ENCODE assay signal across 8 cellular contexts in genomic region chr3:15794303-15794771, GRCh38. TPM values are rescaled to one million over a fixed set of nuclear protein-coding genes. Genes with fewer than 3 reads are reported as not detected.
A peak's percentile ranks its signal among the peaks of the same experiment; 100 is the strongest.
DNase-seq lines count a peak whose midpoint lies in the region; ATAC-seq and TF ChIP-seq lines count a peak whose summit lies in the region.

No MANE protein-coding gene starts in this region.

- POLR2A ChIA-PET in Panc1 (lab: Charles Lee) (no interaction called here), Caco-2 (lab: Charles Lee) (no interaction called here)

- CTCF ChIA-PET in activated CD8-positive, alpha-beta memory T cell treated with anti-CD3 and anti-CD28 coated beads, Interleukin-2, amount 10 ng/mL, durations not matched to agents 7 days and 5 days (lab: Charles Lee) = interaction anchor here (1.0 to 3.5 kb wide), 4 partner anchors 9 to 164 kb away, joined by 3 to 12 read pairs (median 5); no protein-coding TSS in a partner anchor
- CTCF ChIA-PET in Panc1 (lab: Charles Lee) = no interaction called here
- CTCF ChIA-PET in Caco-2 (lab: Charles Lee) = no interaction called here

- H3K27me3 Mint-ChIP-seq in activated CD8-positive, alpha-beta memory T cell treated with anti-CD3 and anti-CD28 coated beads, Interleukin-2, amount 10 ng/mL, durations not matched to agents 7 days and 5 days = no peaks in the 10 kb centered on the region
- no peaks in the 10 kb centered on the region for H3K27me3 Mint-ChIP-seq in stimulated activated naive CD8-positive, alpha-beta T cell treated with anti-CD3 and anti-CD28 coated beads, Interleukin-15, Interleukin-2, amounts not matched to agents 100 ng/mL and 50 ng/mL, for 24 hours
- H3K27me3 Mint-ChIP-seq in Caco-2 (ENCODE audit: insufficient read depth, unreplicated experiment) = no peaks in the 10 kb centered on the region

- no peak for TF ChIP-seq POLR2A in erythroblast (IDR thresholded peaks at IDR 0.05; ENCODE audit: low read length)

- H3K36me3 Mint-ChIP-seq in activated CD8-positive, alpha-beta memory T cell treated with anti-CD3 and anti-CD28 coated beads, Interleukin-2, amount 10 ng/mL, durations not matched to agents 7 days and 5 days = peaks cover 52% of the 10 kb centered on the region
- H3K36me3 Mint-ChIP-seq in stimulated activated naive CD8-positive, alpha-beta T cell treated with anti-CD3 and anti-CD28 coated beads, Interleukin-15, Interleukin-2, amounts not matched to agents 100 ng/mL and 50 ng/mL, for 24 hours (ENCODE audit: low read depth) = peaks cover 39% of the 10 kb centered on the region
- H3K36me3 Mint-ChIP-seq in Caco-2 (ENCODE audit: insufficient read depth, unreplicated experiment) = peaks cover 6% of the 10 kb centered on the region

- in situ Hi-C loops in Panc1 (cut with HindIII; ENCODE audit: low pct_unique_long_range_greater_than_20kb, low sequenced_read_pairs) = no loop called here

- peak; percentile 60 for DNase-seq in activated CD8-positive, alpha-beta memory T cell treated with anti-CD3 and anti-CD28 coated beads, Interleukin-2, amount 10 ng/mL, durations not matched to agents 7 days and 5 days
- DNase-seq in activated CD8-positive, alpha-beta memory T cell treated with anti-CD3 and anti-CD28 coated beads for 24 hours = no peak
- DNase-seq in Panc1 (ENCODE audit: low read depth, low spot score) (no peak), erythroblast (lab: John Stamatoyannopoulos, UW) (peak; percentile 9), Caco-2 (no peak), Right ventricle myocardium superior (no peak)

- H3K4me3 Mint-ChIP-seq in activated CD8-positive, alpha-beta memory T cell treated with anti-CD3 and anti-CD28 coated beads, Interleukin-2, amount 10 ng/mL, durations not matched to agents 7 days and 5 days = peak overlapping the region; percentile 88
- H3K4me3 Mint-ChIP-seq in stimulated activated naive CD8-positive, alpha-beta T cell treated with anti-CD3 and anti-CD28 coated beads, Interleukin-15, Interleukin-2, amounts not matched to agents 100 ng/mL and 50 ng/mL, for 24 hours = peak overlapping the region; percentile 69
- H3K4me3 Mint-ChIP-seq in Caco-2 (ENCODE audit: unreplicated experiment) = no peak overlapping the region

- ATAC-seq in activated CD8-positive, alpha-beta memory T cell treated with anti-CD3 and anti-CD28 coated beads, Interleukin-2, amount 10 ng/mL, durations not matched to agents 7 days and 5 days = peak; percentile 35
- ATAC-seq in Panc1 (no peak), GM21447 (IDR thresholded peaks at IDR 0.05; ENCODE audit: unreplicated experiment) (no peak), Right ventricle myocardium superior (ENCODE audit: poor library complexity) (no peak)

- peaks cover 6% of the 10 kb centered on the region for H3K9me3 Mint-ChIP-seq in activated CD8-positive, alpha-beta memory T cell treated with anti-CD3 and anti-CD28 coated beads, Interleukin-2, amount 10 ng/mL, durations not matched to agents 7 days and 5 days (ENCODE audit: low read depth)
- no peaks in the 10 kb centered on the region for H3K9me3 Mint-ChIP-seq in stimulated activated naive CD8-positive, alpha-beta T cell treated with anti-CD3 and anti-CD28 coated beads, Interleukin-15, Interleukin-2, amounts not matched to agents 100 ng/mL and 50 ng/mL, for 24 hours
- peaks cover 10% of the 10 kb centered on the region for H3K9me3 Mint-ChIP-seq in Caco-2 (ENCODE audit: unreplicated experiment)

- TF ChIP-seq CTCF in Panc1 (IDR thresholded peaks at IDR 0.05) (no peak), Caco-2 (IDR thresholded peaks at IDR 0.05; ENCODE audit: insufficient read depth in 1 of 2, low read depth in 1 of 2, low read length in 1 of 2, severe bottlenecking in 1 of 2, unreplicated experiment in 1 of 2) (no peak)

- H3K4me1 ChIP-seq in Panc1 (ENCODE audit: control insufficient read depth, insufficient read depth, low read length) (peaks cover 12% of the 10 kb centered on the region; the same call in 1 of the 2 replicates), Caco-2 (peaks cover 9% of the 10 kb centered on the region)

- peak overlapping the region; percentile 50 to 80 for H3K4me3 ChIP-seq in Panc1 (ENCODE audit: low read depth in 2 of 2, low read length in 2 of 2)
- no peak overlapping the region for H3K4me3 ChIP-seq in Caco-2 (ENCODE audit: low read depth, low read length)

- H3K27ac ChIP-seq in Panc1 (ENCODE audit: low read length) = peak overlapping the region; percentile 98

- intact Hi-C loops in Panc1 (cut with micrococcal nuclease; ENCODE audit: unreplicated experiment) (no loop called here), Caco-2 (cut with micrococcal nuclease; ENCODE audit: unreplicated experiment) (no loop called here), Right ventricle myocardium superior (cut with DNase I) (no loop called here)

- H3K27me3 ChIP-seq in Panc1 (ENCODE audit: control insufficient read depth, insufficient read depth, low read length) (no peaks in the 10 kb centered on the region), Caco-2 (replicated peaks; ENCODE audit: control insufficient read depth, insufficient read depth, low read length) (no peaks in the 10 kb centered on the region)

- H3K27ac Mint-ChIP-seq in activated CD8-positive, alpha-beta memory T cell treated with anti-CD3 and anti-CD28 coated beads, Interleukin-2, amount 10 ng/mL, durations not matched to agents 7 days and 5 days = peak overlapping the region; percentile 98
- peak overlapping the region; percentile 89 for H3K27ac Mint-ChIP-seq in stimulated activated naive CD8-positive, alpha-beta T cell treated with anti-CD3 and anti-CD28 coated beads, Interleukin-15, Interleukin-2, amounts not matched to agents 100 ng/mL and 50 ng/mL, for 24 hours
- no peak overlapping the region for H3K27ac Mint-ChIP-seq in Caco-2 (ENCODE audit: unreplicated experiment)

- H3K36me3 ChIP-seq in Panc1 (ENCODE audit: control insufficient read depth, insufficient read depth, low read length) = peaks cover 4% of the 10 kb centered on the region; the same call in 1 of the 2 replicates
- H3K36me3 ChIP-seq in Caco-2 (ENCODE audit: control insufficient read depth, insufficient read depth, low read length) = no peaks in the 10 kb centered on the region

- BruUV-seq in Panc1 (replicated peaks; lab: Mats Ljungman, UMichigan) = no TSS peak
- BruUV-seq in Caco-2 (replicated peaks; lab: Mats Ljungman, UMichigan) = no TSS peak

- peaks cover 69% of the 10 kb centered on the region for H3K4me1 Mint-ChIP-seq in activated CD8-positive, alpha-beta memory T cell treated with anti-CD3 and anti-CD28 coated beads, Interleukin-2, amount 10 ng/mL, durations not matched to agents 7 days and 5 days
- peaks cover 86% of the 10 kb centered on the region for H3K4me1 Mint-ChIP-seq in stimulated activated naive CD8-positive, alpha-beta T cell treated with anti-CD3 and anti-CD28 coated beads, Interleukin-15, Interleukin-2, amounts not matched to agents 100 ng/mL and 50 ng/mL, for 24 hours (ENCODE audit: low read depth)
- peaks cover 16% of the 10 kb centered on the region for H3K4me1 Mint-ChIP-seq in Caco-2 (ENCODE audit: low read depth, unreplicated experiment)

- H3K9me3 ChIP-seq in Panc1 (ENCODE audit: control insufficient read depth, insufficient read depth, low read depth, low read length) (0 out of 2 replicates have a peak, but pooled peaks cover 3% of the 10 kb centered on the region), Caco-2 (no peaks in the 10 kb centered on the region)

RNA-seq across cellular contexts. Expression of gene ANKRD28, which starts 3.4 kb away (rescaled TPM):
- total RNA-seq in activated CD8-positive, alpha-beta memory T cell treated with anti-CD3 and anti-CD28 coated beads, Interleukin-2, amount 10 ng/mL, durations not matched to agents 7 days and 5 days = 10 to 100 TPM; 56.3 to 73.6 TPM
- total RNA-seq in Panc1 (2021; ENCODE audit: unreplicated experiment) = 89.3 TPM
- 35.0 TPM for polyA plus RNA-seq in Panc1 (2012; ENCODE audit: insufficient read length)
- 30.7 and 37.2 TPM in 2 replicates for total RNA-seq in Caco-2 (2022)
- 21.9 TPM for total RNA-seq in Right ventricle myocardium superior

Comparison
In these comparisons a context has a peak if more than half of its experiments do, and no peak if none do; other contexts are left out.
1. DNase-seq: peak in activated CD8-positive, alpha-beta memory T cell treated with anti-CD3 and anti-CD28 coated beads, Interleukin-2, amount 10 ng/mL, durations not matched to agents 7 days and 5 days (single experiment) and erythroblast (2 of 2); none in activated CD8-positive, alpha-beta memory T cell treated with anti-CD3 and anti-CD28 coated beads for 24 hours (single experiment), Panc1 (single experiment), Caco-2 (0 of 2) and Right ventricle myocardium superior (single experiment).